ENCODE assay signal across 18 cellular contexts in genomic region chr3:109122690-109123089, GRCh38.
DNase-seq lines count a peak whose midpoint lies in the region; ATAC-seq lines count a peak whose summit lies in the region.
"Had no signal": no experiment of that assay in that cellular context is flagged by ENCODE, and none has a peak within 500 bp of the region (broad histone marks: within the 10 kb centered on the region; RNA-seq: fewer than 3 reads in every experiment).

No MANE protein-coding gene starts in this region.

- no peaks in the 10 kb centered on the region for H3K36me3 Mint-ChIP-seq in dendritic cell treated with granulocyte-macrophage colony-stimulating factor and Interleukin-4, amounts not matched to agents 40 ng/mL and 50 ng/mL, for 4 days (ENCODE audit: low read depth)
- no peaks in the 10 kb centered on the region for H3K36me3 Mint-ChIP-seq in stimulated activated memory B cell treated with anti-CD40 and anti-IgM and Interleukin-4, amounts not matched to agents 10 μg/mL and 1 μg/mL and 100 μg/mL, for 72 hours
- H3K36me3 Mint-ChIP-seq: CD8-positive, alpha-beta T cell had no signal

- peak overlapping the region; percentile 47 for H3K27ac Mint-ChIP-seq in dendritic cell treated with granulocyte-macrophage colony-stimulating factor and Interleukin-4, amounts not matched to agents 40 ng/mL and 50 ng/mL, for 4 days
- H3K27ac Mint-ChIP-seq in stimulated activated memory B cell treated with anti-CD40 and anti-IgM and Interleukin-4, amounts not matched to agents 10 μg/mL and 1 μg/mL and 100 μg/mL, for 72 hours: no peak overlapping the region
- H3K27ac Mint-ChIP-seq: B cell; CD8-positive, alpha-beta T cell; H9 had no signal

- peaks cover 33% of the 10 kb centered on the region for H3K4me1 Mint-ChIP-seq in dendritic cell treated with granulocyte-macrophage colony-stimulating factor and Interleukin-4, amounts not matched to agents 40 ng/mL and 50 ng/mL, for 4 days (ENCODE audit: low read depth)
- H3K4me1 Mint-ChIP-seq in stimulated activated memory B cell treated with anti-CD40 and anti-IgM and Interleukin-4, amounts not matched to agents 10 μg/mL and 1 μg/mL and 100 μg/mL, for 72 hours: no peaks in the 10 kb centered on the region
- H3K4me1 Mint-ChIP-seq: H9 had no signal

- no peaks in the 10 kb centered on the region for H3K27me3 Mint-ChIP-seq in dendritic cell treated with granulocyte-macrophage colony-stimulating factor and Interleukin-4, amounts not matched to agents 40 ng/mL and 50 ng/mL, for 4 days
- no peaks in the 10 kb centered on the region for H3K27me3 Mint-ChIP-seq in stimulated activated memory B cell treated with anti-CD40 and anti-IgM and Interleukin-4, amounts not matched to agents 10 μg/mL and 1 μg/mL and 100 μg/mL, for 72 hours
- H3K27me3 Mint-ChIP-seq: B cell had no signal

- DNase-seq in SIG-M5 treated with dmso at 0.1 percent for 504 hours (lab: John Stamatoyannopoulos, UW; ENCODE audit: unreplicated experiment): peak; percentile 23
- DNase-seq in SIG-M5 (lab: John Stamatoyannopoulos, UW): no peak
- DNase-seq in NOMO-1 (lab: John Stamatoyannopoulos, UW; ENCODE audit: unreplicated experiment in 2 of 2): peak; percentile 54 to 70
- DNase-seq in midbrain (lab: John Stamatoyannopoulos, UW): no peak
- no peak for DNase-seq in Kasumi-1 (lab: John Stamatoyannopoulos, UW)
- DNase-seq: 8988T; CD8-positive, alpha-beta T cell; DMS79 treated with DMSO at 0.1 percent for 48 hours; H9; KG1; NCI-H1105 treated with DMSO at 0.1 percent for 48 hours; NCI-H1694; PC-9; SJCRH30 had no signal

- no peak overlapping the region for H3K4me3 Mint-ChIP-seq in dendritic cell treated with granulocyte-macrophage colony-stimulating factor and Interleukin-4, amounts not matched to agents 40 ng/mL and 50 ng/mL, for 4 days
- H3K4me3 Mint-ChIP-seq in stimulated activated memory B cell treated with anti-CD40 and anti-IgM and Interleukin-4, amounts not matched to agents 10 μg/mL and 1 μg/mL and 100 μg/mL, for 72 hours: no peak overlapping the region
- H3K4me3 Mint-ChIP-seq: B cell; CD8-positive, alpha-beta T cell; H9 had no signal

- intact Hi-C loops in dendritic cell treated with granulocyte-macrophage colony-stimulating factor and Interleukin-4, amounts not matched to agents 40 ng/mL and 50 ng/mL, for 4 days (cut with micrococcal nuclease): no loop called here

- peak; percentile 20 for ATAC-seq in stimulated activated memory B cell treated with anti-CD40 and anti-IgM and Interleukin-4, amounts not matched to agents 10 μg/mL and 1 μg/mL and 100 μg/mL, for 72 hours
- ATAC-seq in GM18861 (IDR thresholded peaks at IDR 0.05; ENCODE audit: unreplicated experiment): no peak
- ATAC-seq: CD8-positive, alpha-beta T cell had no signal

- H3K9me3 Mint-ChIP-seq in dendritic cell treated with granulocyte-macrophage colony-stimulating factor and Interleukin-4, amounts not matched to agents 40 ng/mL and 50 ng/mL, for 4 days: no peaks in the 10 kb centered on the region
- peaks cover 3% of the 10 kb centered on the region for H3K9me3 Mint-ChIP-seq in stimulated activated memory B cell treated with anti-CD40 and anti-IgM and Interleukin-4, amounts not matched to agents 10 μg/mL and 1 μg/mL and 100 μg/mL, for 72 hours

Comparison
In these comparisons a context has a peak if more than half of its experiments do, and no peak if none do; other contexts are left out.
1. DNase-seq: peak in SIG-M5 treated with dmso at 0.1 percent for 504 hours (single experiment) and NOMO-1 (2 of 2); none in SIG-M5 (single experiment), midbrain (single experiment) and Kasumi-1 (0 of 2).